ENCODE assay signal across 8 cellular contexts in genomic region chr22:38766076-38766777, GRCh38. TPM values are rescaled to one million over a fixed set of nuclear protein-coding genes. Genes with fewer than 3 reads are reported as not detected.
A peak's percentile ranks its signal among the peaks of the same experiment; 100 is the strongest.
DNase-seq lines count a peak whose midpoint lies in the region; ATAC-seq, FAIRE-seq and TF ChIP-seq lines count a peak whose summit lies in the region.

No MANE protein-coding gene starts in this region.

- CTCF ChIA-PET in mammary epithelial cell (lab: Charles Lee; ENCODE audit: low non-redundant PET), result interaction anchor here (0.6 to 1.0 kb wide), 5 partner anchors 32 to 714 kb away, joined by 3 to 4 read pairs (median 3); partner anchors contain the start of gene NPTXR

- no peak overlapping the region for H3K4me2 ChIP-seq in mammary epithelial cell (ENCODE audit: insufficient read depth, low read depth, low read length)
- H3K4me2 ChIP-seq in keratinocyte (ENCODE audit: control insufficient read depth, extremely low read depth, insufficient read depth, low read depth, low read length), result no peak overlapping the region

- dilution Hi-C loops in mammary epithelial cell (cut with HindIII; ENCODE audit: low sequenced_read_pairs) (no loop called here), keratinocyte (cut with MboI; ENCODE audit: extremely low pct_ligation_motif_present, low sequenced_read_pairs) (no loop called here)

- H3K9me3 Mint-ChIP-seq in stimulated activated naive B cell treated with anti-CD40 and anti-IgM and Interleukin-4, amounts not matched to agents 10 μg/mL and 1 μg/mL and 100 μg/mL, for 72 hours, result no peaks in the 10 kb centered on the region

- no peak overlapping the region for H2AFZ ChIP-seq in mammary epithelial cell (ENCODE audit: low read depth, low read length)
- H2AFZ ChIP-seq in keratinocyte (ENCODE audit: control insufficient read depth, low read length), result no peak overlapping the region

- H3K27ac Mint-ChIP-seq in stimulated activated naive B cell treated with anti-CD40 and anti-IgM and Interleukin-4, amounts not matched to agents 10 μg/mL and 1 μg/mL and 100 μg/mL, for 72 hours, result no peak overlapping the region

- H3K9me1 ChIP-seq in keratinocyte (ENCODE audit: control insufficient read depth, extremely low read depth, insufficient read depth, low read length), result no peaks in the 10 kb centered on the region

- in situ Hi-C loops in mammary epithelial cell (cut with MboI; ENCODE audit: low sequenced_read_pairs in 2 of 2), result loop anchor here (10.0 to 25.0 kb wide), 3 partner anchors 239 to 546 kb away; partner anchors contain the start of genes APOBEC3C (in 1 of the 2), APOBEC3D (in 1 of the 2) and RPL3 (in 1 of the 2)

- WGBS in mammary epithelial cell (ENCODE audit: low coverage, missing lambda C conversion rate), result 39% methylated on average over 13 of the region's 14 CpGs

- intact Hi-C loops in mammary epithelial cell (cut with micrococcal nuclease), result loop anchor here (1.0 kb wide), 4 partner anchors 10 to 714 kb away; partner anchors contain the start of gene TOMM22

- peak; percentile 66 for FAIRE-seq in keratinocyte (lab: Jason Lieb, UNC)

- peaks cover 5 to 12% of the 10 kb centered on the region in 2 donors for H3K4me1 Mint-ChIP-seq in stimulated activated naive B cell treated with anti-CD40 and anti-IgM and Interleukin-4, amounts not matched to agents 10 μg/mL and 1 μg/mL and 100 μg/mL, for 72 hours

- H3K4me1 ChIP-seq in HUES48 (ENCODE audit: control insufficient read depth, insufficient read depth, low read length) (no peaks in the 10 kb centered on the region), mammary epithelial cell (ENCODE audit: insufficient read depth, low read length) (peaks cover 13% of the 10 kb centered on the region), keratinocyte (ENCODE audit: control insufficient read depth, extremely low read depth, insufficient read depth, low read length) (no peaks in the 10 kb centered on the region)

- H3K36me3 ChIP-seq in HUES48 (ENCODE audit: control insufficient read depth, insufficient read depth, low read length) (no peaks in the 10 kb centered on the region), mammary epithelial cell (ENCODE audit: insufficient read depth, low read length) (no peaks in the 10 kb centered on the region), keratinocyte (ENCODE audit: control insufficient read depth in 2 of 2, extremely low read depth in 1 of 2, insufficient read depth in 2 of 2, low read length in 2 of 2) (no peaks in the 10 kb centered on the region)

- no TSS peak for BruUV-seq in mammary epithelial cell (replicated peaks; lab: Mats Ljungman, UMichigan)

- peak; percentile 59 to 60 for ATAC-seq in stimulated activated naive B cell treated with anti-CD40 and anti-IgM and Interleukin-4, amounts not matched to agents 10 μg/mL and 1 μg/mL and 100 μg/mL, for 72 hours (replicated peaks)

- H3K27me3 Mint-ChIP-seq in stimulated activated naive B cell treated with anti-CD40 and anti-IgM and Interleukin-4, amounts not matched to agents 10 μg/mL and 1 μg/mL and 100 μg/mL, for 72 hours, result no peaks in the 10 kb centered on the region

- H3K4me3 ChIP-seq in HUES48 (ENCODE audit: low read depth, low read length) (no peak overlapping the region), mammary epithelial cell (replicated peaks in 1 of 3; ENCODE audit: insufficient read depth in 1 of 3, low read depth in 2 of 3, low read length in 3 of 3) (no peak overlapping the region), keratinocyte (ENCODE audit: control insufficient read depth in 2 of 3, extremely low read depth in 1 of 3, insufficient read depth in 2 of 3, low read depth in 1 of 3, low read length in 3 of 3) (no peak overlapping the region)

- H3K79me2 ChIP-seq in mammary epithelial cell (ENCODE audit: insufficient read depth, low read length), result no peaks in the 10 kb centered on the region
- H3K79me2 ChIP-seq in keratinocyte (ENCODE audit: control insufficient read depth, insufficient read depth, low read length), result no peaks in the 10 kb centered on the region

- DNase-seq in DMS153 (lab: John Stamatoyannopoulos, UW) (peak; percentile 61), SK-N-DZ (ENCODE audit: low spot score) (peak; percentile 81), mammary epithelial cell (peak; percentile 65), keratinocyte (ENCODE audit: low read depth, low spot score) (no peak), cortex of kidney (lab: John Stamatoyannopoulos, UW) (no peak)
- DNase-seq in stimulated activated naive B cell treated with anti-CD40 and anti-IgM and Interleukin-4, amounts not matched to agents 10 μg/mL and 1 μg/mL and 100 μg/mL, for 72 hours, result no peak
- DNase-seq in activated CD4-positive, CD25-positive, alpha-beta regulatory T cell treated with anti-CD3 and anti-CD28 coated beads, Interleukin-2, amount 50 U/mL, for 72 hours, result no peak

- H3K36me3 Mint-ChIP-seq in stimulated activated naive B cell treated with anti-CD40 and anti-IgM and Interleukin-4, amounts not matched to agents 10 μg/mL and 1 μg/mL and 100 μg/mL, for 72 hours, result no peaks in the 10 kb centered on the region

- peak; percentile 96 to 98 for TF ChIP-seq CTCF in mammary epithelial cell (conservative IDR thresholded peaks at IDR 0.05 in 1 of 2, IDR thresholded peaks at IDR 0.05 in 1 of 2; ENCODE audit: extremely low read depth in 1 of 2, insufficient read depth in 1 of 2, low read depth in 1 of 2, low read length in 2 of 2)
- peak; percentile 95 to 98 (median 96) for TF ChIP-seq CTCF in keratinocyte (optimal IDR thresholded peaks at IDR 0.05 in 1 of 3, IDR thresholded peaks at IDR 0.05 in 1 of 3, conservative IDR thresholded peaks at IDR 0.05 in 1 of 3; ENCODE audit: extremely low read depth in 1 of 3, insufficient read depth in 2 of 3, low read length in 3 of 3)

- H3K27me3 ChIP-seq in HUES48 (ENCODE audit: control insufficient read depth, insufficient read depth, low read length) (no peaks in the 10 kb centered on the region), mammary epithelial cell (ENCODE audit: insufficient read depth, low read length) (no peaks in the 10 kb centered on the region), keratinocyte (ENCODE audit: control insufficient read depth, extremely low read depth, insufficient read depth, low read length) (peaks cover 11% of the 10 kb centered on the region)

- no peak overlapping the region for H3K9ac ChIP-seq in HUES48 (ENCODE audit: low read depth, low read length)
- H3K9ac ChIP-seq in mammary epithelial cell (ENCODE audit: insufficient read depth, low read length), result no peak overlapping the region
- H3K9ac ChIP-seq in keratinocyte (ENCODE audit: control insufficient read depth, extremely low read depth, insufficient read depth, low read length), result no peak overlapping the region

- peak overlapping the region; percentile 64 for H3K27ac ChIP-seq in HUES48 (ENCODE audit: low read depth, low read length)
- H3K27ac ChIP-seq in mammary epithelial cell (ENCODE audit: insufficient read depth, low read depth, low read length), result no peak overlapping the region
- H3K27ac ChIP-seq in keratinocyte (ENCODE audit: control insufficient read depth, insufficient read depth, low read length), result no peak overlapping the region

- no peaks in the 10 kb centered on the region for H4K20me1 ChIP-seq in mammary epithelial cell (ENCODE audit: insufficient read depth, low read length)
- peaks cover 4% of the 10 kb centered on the region for H4K20me1 ChIP-seq in keratinocyte (ENCODE audit: control insufficient read depth, extremely low read depth, insufficient read depth, low read length)

- H3K9me3 ChIP-seq in HUES48 (ENCODE audit: control insufficient read depth, insufficient read depth, low read length) (no peaks in the 10 kb centered on the region), mammary epithelial cell (replicated peaks; ENCODE audit: insufficient read depth, low read length) (no peaks in the 10 kb centered on the region), keratinocyte (ENCODE audit: control insufficient read depth, low read depth, low read length) (no peaks in the 10 kb centered on the region)

- H3K4me3 Mint-ChIP-seq in stimulated activated naive B cell treated with anti-CD40 and anti-IgM and Interleukin-4, amounts not matched to agents 10 μg/mL and 1 μg/mL and 100 μg/mL, for 72 hours, result no peak overlapping the region

RNA-seq across cellular contexts. Expression of gene SUN2, which starts 10.4 kb away (rescaled TPM):
- 79.1 and 95.6 TPM in 2 replicates for polyA plus RNA-seq in SK-N-DZ (2014; cell fraction: cytosol; rRNA removed)
- 163 and 164 TPM in 2 replicates for polyA plus RNA-seq in SK-N-DZ (2014; cell fraction: nucleus; rRNA removed)
- 100 to 1,000 TPM in 1 of 2 donors, 10 to 100 TPM in 1; 70.3 to 106 TPM for total RNA-seq in mammary epithelial cell
- 39.1 TPM for polyA plus RNA-seq in mammary epithelial cell
- 142 TPM for polyA minus RNA-seq in mammary epithelial cell
- polyA plus RNA-seq in keratinocyte, result 15.9 to 23.2 TPM (median 21.9 TPM) in 3 replicates
- polyA plus RNA-seq in keratinocyte (2011; ENCODE audit: low read depth), result 27.4 TPM
- 4.7 and 7.9 TPM in 2 replicates for polyA plus RNA-seq in keratinocyte (2011; cell fraction: cytosol; rRNA removed)
- polyA plus RNA-seq in keratinocyte (2011; cell fraction: nucleus; rRNA removed), result 40.0 and 46.0 TPM in 2 replicates
- polyA plus RNA-seq in keratinocyte (2012; ENCODE audit: low replicate concordance), result 22.5 and 30.2 TPM in 2 replicates
- 34.9 to 94.3 TPM (median 45.6 TPM) in 3 replicates for polyA minus RNA-seq in keratinocyte
- polyA minus RNA-seq in keratinocyte (2011; cell fraction: cytosol; rRNA and poly(A)+ RNA removed), result 35.5 TPM
- polyA minus RNA-seq in keratinocyte (2011; cell fraction: nucleus; rRNA and poly(A)+ RNA removed), result 72.8 and 78.4 TPM in 2 replicates

RNA-seq across cellular contexts. Expression of gene DNAL4, which starts 27.7 kb away (rescaled TPM):
- 29.0 and 32.8 TPM in 2 replicates for polyA plus RNA-seq in SK-N-DZ (2014; cell fraction: cytosol; rRNA removed)
- polyA plus RNA-seq in SK-N-DZ (2014; cell fraction: nucleus; rRNA removed), result 18.6 and 21.3 TPM in 2 replicates
- total RNA-seq in mammary epithelial cell, result 10 to 100 TPM; 12.6 to 13.5 TPM
- polyA plus RNA-seq in mammary epithelial cell (11.4 TPM), keratinocyte (11.4 to 17.4 TPM (median 14.9 TPM) in 3 replicates)
- polyA minus RNA-seq in mammary epithelial cell (3.4 TPM), keratinocyte (8.9 to 16.1 TPM (median 13.1 TPM) in 3 replicates)
- polyA plus RNA-seq in keratinocyte (2011; ENCODE audit: low read depth), result 14.3 TPM
- 14.3 and 21.3 TPM in 2 replicates for polyA plus RNA-seq in keratinocyte (2011; cell fraction: cytosol; rRNA removed)
- 9.4 and 11.6 TPM in 2 replicates for polyA plus RNA-seq in keratinocyte (2011; cell fraction: nucleus; rRNA removed)
- 10.7 and 18.9 TPM in 2 replicates for polyA plus RNA-seq in keratinocyte (2012; ENCODE audit: low replicate concordance)
- 13.8 TPM for polyA minus RNA-seq in keratinocyte (2011; cell fraction: cytosol; rRNA and poly(A)+ RNA removed)
- 3.3 and 3.6 TPM in 2 replicates for polyA minus RNA-seq in keratinocyte (2011; cell fraction: nucleus; rRNA and poly(A)+ RNA removed)

Comparison
In these comparisons a context has a peak if more than half of its experiments do, and no peak if none do; other contexts are left out.
1. DNase-seq: peak in DMS153 (single experiment), SK-N-DZ (single experiment) and mammary epithelial cell (single experiment); none in keratinocyte (single experiment), stimulated activated naive B cell treated with anti-CD40 and anti-IgM and Interleukin-4, amounts not matched to agents 10 μg/mL and 1 μg/mL and 100 μg/mL, for 72 hours (single experiment), activated CD4-positive, CD25-positive, alpha-beta regulatory T cell treated with anti-CD3 and anti-CD28 coated beads, Interleukin-2, amount 50 U/mL, for 72 hours (single experiment) and cortex of kidney (single experiment).